Comparison of ENCODE assay signal across 19 cellular contexts in genomic region chr20:3229798-3230197, GRCh38. TPM values are rescaled to one million over a fixed set of nuclear protein-coding genes. Genes with fewer than 3 reads are reported as not detected.
A peak's percentile ranks its signal among the peaks of the same experiment; 100 is the strongest.
DNase-seq lines count a peak whose midpoint lies in the region; ATAC-seq and TF ChIP-seq lines count a peak whose summit lies in the region.
"Had no signal": no experiment of that assay in that cellular context is flagged by ENCODE, and none has a peak within 500 bp of the region (broad histone marks: within the 10 kb centered on the region; RNA-seq: fewer than 3 reads in every experiment).

No MANE protein-coding gene starts in this region.

- H3K27ac Mint-ChIP-seq in stimulated activated naive CD8-positive, alpha-beta T cell treated with anti-CD3 and anti-CD28 coated beads, Interleukin-15, amount 100 ng/mL, for 72 hours, result no peak overlapping the region
- no peak overlapping the region for H3K27ac Mint-ChIP-seq in stimulated activated memory B cell treated with anti-CD40 and anti-IgM and Interleukin-4, amounts not matched to agents 10 μg/mL and 1 μg/mL and 100 μg/mL, for 72 hours
- H3K27ac Mint-ChIP-seq: B cell; CD4-positive, CD25-positive, alpha-beta regulatory T cell; CD8-positive, alpha-beta T cell had no signal

- no peaks in the 10 kb centered on the region for H3K27me3 ChIP-seq in osteoblast (ENCODE audit: insufficient read depth, low read length)
- H3K27me3 ChIP-seq: BLaER1 had no signal

- no peaks in the 10 kb centered on the region for H3K79me2 ChIP-seq in osteoblast (ENCODE audit: insufficient read depth, low read length)

- no peak overlapping the region for H3K27ac ChIP-seq in osteoblast (ENCODE audit: low read depth, low read length)
- H3K27ac ChIP-seq: 22Rv1, BLaER1, C4-2B, GM23248 had no signal

- H3K4me3 ChIP-seq in osteoblast (ENCODE audit: insufficient read depth, low read length), result no peak overlapping the region
- H3K4me3 ChIP-seq: BLaER1, GM23248 had no signal

- peak; percentile 31 for ATAC-seq in stimulated activated naive CD8-positive, alpha-beta T cell treated with anti-CD3 and anti-CD28 coated beads, Interleukin-15, amount 100 ng/mL, for 72 hours
- no peak for ATAC-seq in stimulated activated naive CD8-positive, alpha-beta T cell treated with anti-CD3 and anti-CD28 coated beads, Interleukin-15, Interleukin-2, amounts not matched to agents 100 U/mL and 50 U/mL, for 24 hours
- peak; percentile 2 for ATAC-seq in stimulated activated memory B cell treated with anti-CD40 and anti-IgM and Interleukin-4, amounts not matched to agents 10 μg/mL and 1 μg/mL and 100 μg/mL, for 72 hours
- ATAC-seq in HG03378 (IDR thresholded peaks at IDR 0.05; ENCODE audit: unreplicated experiment) (no peak), GM18907 (IDR thresholded peaks at IDR 0.05; ENCODE audit: unreplicated experiment) (no peak)
- ATAC-seq: CD8-positive, alpha-beta T cell had no signal

- no peaks in the 10 kb centered on the region for H3K4me1 ChIP-seq in osteoblast (ENCODE audit: insufficient read depth, low read length)

- H3K4me1 Mint-ChIP-seq in stimulated activated naive CD8-positive, alpha-beta T cell treated with anti-CD3 and anti-CD28 coated beads, Interleukin-15, amount 100 ng/mL, for 72 hours, result no peaks in the 10 kb centered on the region
- no peaks in the 10 kb centered on the region for H3K4me1 Mint-ChIP-seq in stimulated activated memory B cell treated with anti-CD40 and anti-IgM and Interleukin-4, amounts not matched to agents 10 μg/mL and 1 μg/mL and 100 μg/mL, for 72 hours

- no peak overlapping the region for H2AFZ ChIP-seq in osteoblast (ENCODE audit: low read length)
- H2AFZ ChIP-seq: GM23248 had no signal

- H3K4me3 Mint-ChIP-seq in stimulated activated naive CD8-positive, alpha-beta T cell treated with anti-CD3 and anti-CD28 coated beads, Interleukin-15, amount 100 ng/mL, for 72 hours, result no peak overlapping the region
- H3K4me3 Mint-ChIP-seq in stimulated activated memory B cell treated with anti-CD40 and anti-IgM and Interleukin-4, amounts not matched to agents 10 μg/mL and 1 μg/mL and 100 μg/mL, for 72 hours, result no peak overlapping the region
- H3K4me3 Mint-ChIP-seq: B cell; CD8-positive, alpha-beta T cell had no signal

- H3K36me3 Mint-ChIP-seq in stimulated activated memory B cell treated with anti-CD40 and anti-IgM and Interleukin-4, amounts not matched to agents 10 μg/mL and 1 μg/mL and 100 μg/mL, for 72 hours, result peaks cover 5% of the 10 kb centered on the region
- H3K36me3 Mint-ChIP-seq: CD4-positive, CD25-positive, alpha-beta regulatory T cell; CD8-positive, alpha-beta T cell had no signal

- no peaks in the 10 kb centered on the region for H3K9me3 Mint-ChIP-seq in stimulated activated naive CD8-positive, alpha-beta T cell treated with anti-CD3 and anti-CD28 coated beads, Interleukin-15, amount 100 ng/mL, for 72 hours
- no peaks in the 10 kb centered on the region for H3K9me3 Mint-ChIP-seq in stimulated activated memory B cell treated with anti-CD40 and anti-IgM and Interleukin-4, amounts not matched to agents 10 μg/mL and 1 μg/mL and 100 μg/mL, for 72 hours
- H3K9me3 Mint-ChIP-seq: CD4-positive, CD25-positive, alpha-beta regulatory T cell; CD8-positive, alpha-beta T cell had no signal

- no peaks in the 10 kb centered on the region for H3K36me3 ChIP-seq in osteoblast (ENCODE audit: insufficient read depth, low read length)

- no peaks in the 10 kb centered on the region for H4K20me1 ChIP-seq in osteoblast (ENCODE audit: insufficient read depth, low read length)
- H4K20me1 ChIP-seq: BLaER1 had no signal

- no peak overlapping the region for H3K4me2 ChIP-seq in osteoblast (ENCODE audit: insufficient read depth, low read length)
- H3K4me2 ChIP-seq: BLaER1 had no signal

- TF ChIP-seq CTCF in osteoblast (IDR thresholded peaks at IDR 0.05; ENCODE audit: extremely low read depth, low read depth, low read length), result no peak

- H3K9me3 ChIP-seq in osteoblast (ENCODE audit: low read depth, low read length), result no peaks in the 10 kb centered on the region
- H3K9me3 ChIP-seq: BLaER1, Caco-2 had no signal

- no peak for DNase-seq in stimulated activated naive CD8-positive, alpha-beta T cell treated with anti-CD3 and anti-CD28 coated beads, Interleukin-15, amount 100 ng/mL, for 72 hours
- no peak for DNase-seq in stimulated activated naive CD8-positive, alpha-beta T cell treated with anti-CD3 and anti-CD28 coated beads, Interleukin-15, Interleukin-2, amounts not matched to agents 100 U/mL and 50 U/mL, for 24 hours
- DNase-seq in osteoblast (ENCODE audit: insufficient read length, low spot score, missing footprints), result peak; percentile 14
- DNase-seq: Caco-2; CD4-positive, CD25-positive, alpha-beta regulatory T cell; CD8-positive, alpha-beta T cell; DMS153; DMS79 treated with DMSO at 0.1 percent for 48 hours; GF-D8; GM23248; H7; HCEC 1CT had no signal

- H3K27me3 Mint-ChIP-seq in stimulated activated naive CD8-positive, alpha-beta T cell treated with anti-CD3 and anti-CD28 coated beads, Interleukin-15, amount 100 ng/mL, for 72 hours, result peaks cover 2% of the 10 kb centered on the region
- peaks cover 3% of the 10 kb centered on the region for H3K27me3 Mint-ChIP-seq in stimulated activated memory B cell treated with anti-CD40 and anti-IgM and Interleukin-4, amounts not matched to agents 10 μg/mL and 1 μg/mL and 100 μg/mL, for 72 hours

RNA-seq across cellular contexts. Expression of gene SLC4A11, which starts 9.2 kb away (rescaled TPM):
- under 0.01 TPM in 2 replicates for total RNA-seq in osteoblast

RNA-seq across cellular contexts. Expression of gene ITPA, which starts 20.5 kb away (rescaled TPM):
- 29.8 and 34.0 TPM in 2 replicates for total RNA-seq in osteoblast

RNA-seq across cellular contexts. Expression of gene DDRGK1, which starts 25.3 kb away (rescaled TPM):
- 25.9 and 26.8 TPM in 2 replicates for total RNA-seq in osteoblast

RNA-seq across cellular contexts. Expression of gene LZTS3, which starts 56.4 kb away (rescaled TPM):
- 2.4 and 3.6 TPM in 2 replicates for total RNA-seq in osteoblast

Comparison
In these comparisons a context has a peak if more than half of its experiments do, and no peak if none do; other contexts are left out.
1. ATAC-seq: peak in stimulated activated naive CD8-positive, alpha-beta T cell treated with anti-CD3 and anti-CD28 coated beads, Interleukin-15, amount 100 ng/mL, for 72 hours (single experiment) and stimulated activated memory B cell treated with anti-CD40 and anti-IgM and Interleukin-4, amounts not matched to agents 10 μg/mL and 1 μg/mL and 100 μg/mL, for 72 hours (single experiment); none in stimulated activated naive CD8-positive, alpha-beta T cell treated with anti-CD3 and anti-CD28 coated beads, Interleukin-15, Interleukin-2, amounts not matched to agents 100 U/mL and 50 U/mL, for 24 hours (single experiment), HG03378 (single experiment) and GM18907 (single experiment).